In genomic region chr11:9568161-9568853, GRCh38 we compare ENCODE assay signal across 10 cellular contexts. TPM values are rescaled to one million over a fixed set of nuclear protein-coding genes. Genes with fewer than 3 reads are reported as not detected.
DNase-seq lines count a peak whose midpoint lies in the region; TF ChIP-seq lines count a peak whose summit lies in the region.
"Had no signal": no experiment of that assay in that cellular context is flagged by ENCODE, and none has a peak within 500 bp of the region (broad histone marks: within the 10 kb centered on the region; RNA-seq: fewer than 3 reads in every experiment).

No MANE protein-coding gene starts in this region.

- H3K9ac ChIP-seq in colonic mucosa (ENCODE audit: low read depth in 2 of 2, low read length in 2 of 2) = peak overlapping the region in 1 of 2 donors; percentile 49

- H3K36me3 Mint-ChIP-seq in activated naive CD8-positive, alpha-beta T cell = no peaks in the 10 kb centered on the region
- peaks cover 3% of the 10 kb centered on the region for H3K36me3 Mint-ChIP-seq in activated naive CD8-positive, alpha-beta T cell treated with anti-CD3 and anti-CD28 coated beads for 36 hours

- H3K36me3 ChIP-seq in colonic mucosa = no peaks in the 10 kb centered on the region
- H3K36me3 ChIP-seq in muscle layer of duodenum (ENCODE audit: control insufficient read depth in 1 of 2, insufficient read depth in 2 of 2, low read length in 2 of 2) = peaks cover 0 to 19% of the 10 kb centered on the region in 2 donors
- H3K36me3 ChIP-seq in uterus = no peaks in the 10 kb centered on the region
- H3K36me3 ChIP-seq in spleen = no peaks in the 10 kb centered on the region
- H3K36me3 ChIP-seq: HAP-1 had no signal

- DNase-seq in activated naive CD8-positive, alpha-beta T cell treated with anti-CD3 and anti-CD28 coated beads for 36 hours = no peak
- no peak for DNase-seq in colonic mucosa
- no peak for DNase-seq in uterus
- no peak for DNase-seq in activated CD4-positive, CD25-positive, alpha-beta regulatory T cell treated with anti-CD3 and anti-CD28 coated beads, Interleukin-2, amount 50 U/mL, for 72 hours
- no peak for DNase-seq in spleen
- no peak for DNase-seq in NCI-H2227 (lab: John Stamatoyannopoulos, UW; ENCODE audit: unreplicated experiment)
- DNase-seq: effector memory CD8-positive, alpha-beta T cell had no signal

- TF ChIP-seq CTCF in colonic mucosa (IDR thresholded peaks at IDR 0.05) (no peak), uterus (IDR thresholded peaks at IDR 0.05) (no peak), spleen (IDR thresholded peaks at IDR 0.05 in 8 of 11, conservative IDR thresholded peaks at IDR 0.05 in 3 of 11) (no peak)

- H3K27me3 Mint-ChIP-seq in activated naive CD8-positive, alpha-beta T cell = peaks cover 4% of the 10 kb centered on the region
- peaks cover 25% of the 10 kb centered on the region for H3K27me3 Mint-ChIP-seq in activated naive CD8-positive, alpha-beta T cell treated with anti-CD3 and anti-CD28 coated beads for 36 hours
- H3K27me3 Mint-ChIP-seq: effector memory CD8-positive, alpha-beta T cell had no signal

- H3K4me1 ChIP-seq in colonic mucosa (peaks cover 4% of the 10 kb centered on the region), muscle layer of duodenum (ENCODE audit: control insufficient read depth in 1 of 2, insufficient read depth in 2 of 2, low read length in 2 of 2) (peaks cover 20% of the 10 kb centered on the region in 2 donors), uterus (peaks cover 0 to 4% of the 10 kb centered on the region in 2 donors), spleen (peaks cover 0 to 52% (median 30%) of the 10 kb centered on the region in 6 donors)

- WGBS in spleen, 5 donors = 79 to 89% (median 86%) methylated on average over 8 of the region's 8 CpGs

- H3K9me3 Mint-ChIP-seq in activated naive CD8-positive, alpha-beta T cell (ENCODE audit: low read depth) = no peaks in the 10 kb centered on the region
- no peaks in the 10 kb centered on the region for H3K9me3 Mint-ChIP-seq in activated naive CD8-positive, alpha-beta T cell treated with anti-CD3 and anti-CD28 coated beads for 36 hours
- H3K9me3 Mint-ChIP-seq: effector memory CD8-positive, alpha-beta T cell had no signal

- H3K4me3 ChIP-seq in colonic mucosa (no peak overlapping the region), muscle layer of duodenum (ENCODE audit: low read depth in 1 of 2, low read length in 2 of 2) (no peak overlapping the region), uterus (no peak overlapping the region), spleen (no peak overlapping the region)
- H3K4me3 ChIP-seq: HAP-1 had no signal

- H3K27ac Mint-ChIP-seq in activated naive CD8-positive, alpha-beta T cell = peak overlapping the region; percentile 41
- H3K27ac Mint-ChIP-seq in activated naive CD8-positive, alpha-beta T cell treated with anti-CD3 and anti-CD28 coated beads for 36 hours = no peak overlapping the region

- H3K27ac ChIP-seq in colonic mucosa = peak overlapping the region; percentile 86
- peak overlapping the region; percentile 93 for H3K27ac ChIP-seq in muscle layer of duodenum (ENCODE audit: low read length)
- H3K27ac ChIP-seq in uterus = peak overlapping the region; percentile 94 to 97
- peak overlapping the region in 4 of 8 donors; percentile 76 to 83 (median 80) for H3K27ac ChIP-seq in spleen

- H3K9me3 ChIP-seq in colonic mucosa (no peaks in the 10 kb centered on the region), muscle layer of duodenum (ENCODE audit: control insufficient read depth in 1 of 2, low read length in 2 of 2) (no peaks in the 10 kb centered on the region), uterus (no peaks in the 10 kb centered on the region), spleen (no peaks in the 10 kb centered on the region)
- H3K9me3 ChIP-seq: HAP-1 had no signal

- H3K4me3 Mint-ChIP-seq in activated naive CD8-positive, alpha-beta T cell = no peak overlapping the region
- no peak overlapping the region for H3K4me3 Mint-ChIP-seq in activated naive CD8-positive, alpha-beta T cell treated with anti-CD3 and anti-CD28 coated beads for 36 hours
- H3K4me3 Mint-ChIP-seq: effector memory CD8-positive, alpha-beta T cell had no signal

- no peaks in the 10 kb centered on the region for H3K27me3 ChIP-seq in colonic mucosa
- no peaks in the 10 kb centered on the region for H3K27me3 ChIP-seq in muscle layer of duodenum (ENCODE audit: low read depth, low read length)
- H3K27me3 ChIP-seq in uterus = no peaks in the 10 kb centered on the region
- H3K27me3 ChIP-seq in spleen (replicated peaks in 1 of 7) = no peaks in the 10 kb centered on the region

- H3K4me1 Mint-ChIP-seq in activated naive CD8-positive, alpha-beta T cell (ENCODE audit: low read depth) = peaks cover 18% of the 10 kb centered on the region
- H3K4me1 Mint-ChIP-seq in activated naive CD8-positive, alpha-beta T cell treated with anti-CD3 and anti-CD28 coated beads for 36 hours = peaks cover 20% of the 10 kb centered on the region

- intact Hi-C loops in colonic mucosa (cut with DNase I) = no loop called here
- intact Hi-C loops in uterus (cut with DNase I; ENCODE audit: low total_unique reads) = no loop called here
- intact Hi-C loops in spleen (cut with DNase I; ENCODE audit: low total_unique reads) = no loop called here

- no peak for TF ChIP-seq POLR2A in uterus (IDR thresholded peaks at IDR 0.05)
- no peak for TF ChIP-seq POLR2A in spleen (IDR thresholded peaks at IDR 0.05)

RNA-seq across cellular contexts. Expression of gene WEE1, which starts 5.2 kb away (rescaled TPM):
- 10 to 100 TPM; 46.8 to 47.5 TPM for total RNA-seq in activated naive CD8-positive, alpha-beta T cell treated with anti-CD3 and anti-CD28 coated beads for 36 hours
- total RNA-seq in colonic mucosa (10 to 100 TPM; 27.8 to 37.9 TPM), uterus (100 to 1,000 TPM in 1 of 4 donors, 10 to 100 TPM in 3; 30.0 to 105 (median 60.0) TPM), spleen (10 to 100 TPM; 12.8 to 30.6 (median 16.9) TPM)
- 10 to 100 TPM in 2 of 3 donors, 1 to 10 TPM in 1; 6.3 to 11.7 (median 11.1) TPM for polyA plus RNA-seq in spleen
